8 cellular contexts compared by ENCODE assay signal in genomic region chr10:110010076-110011069, GRCh38. TPM values are rescaled to one million over a fixed set of nuclear protein-coding genes. Genes with fewer than 3 reads are reported as not detected.
DNase-seq lines count a peak whose midpoint lies in the region.

No MANE protein-coding gene starts in this region.

- no peak overlapping the region for H3K4me3 ChIP-seq in Jurkat, Clone E6-1 (ENCODE audit: low read length)
- H3K4me3 ChIP-seq in mucosa of rectum (ENCODE audit: low read length in 2 of 2), result peak overlapping the region; percentile 26 to 89

- H3K9ac ChIP-seq in mucosa of rectum (ENCODE audit: low read depth in 1 of 2, low read length in 2 of 2), result peak overlapping the region; percentile 29 to 38

- no peaks in the 10 kb centered on the region for H3K36me3 ChIP-seq in mucosa of rectum (ENCODE audit: control insufficient read depth in 2 of 2, insufficient read depth in 2 of 2, low read length in 2 of 2)

- peak overlapping the region in 1 of 2 donors; percentile 19 for H3K27ac ChIP-seq in mucosa of rectum (ENCODE audit: low read depth in 2 of 2, low read length in 2 of 2)

- DNase-seq in stimulated activated CD4-positive, alpha-beta T cell treated with anti-CD3 and anti-CD28 coated beads, Interleukin-12 subunit alpha, Interleukin-12 subunit beta, amount 100 ng/mL, for 24 hours (ENCODE audit: low read depth in 2 of 2), result peak; percentile 10 to 21
- no peak for DNase-seq in stimulated activated CD4-positive, alpha-beta T cell treated with anti-CD3 and anti-CD28 coated beads, Interleukin-4, amount 100 ng/mL, for 1 hour
- DNase-seq in Jurkat, Clone E6-1 (ENCODE audit: low read depth, low spot score), result peak; percentile 97
- peak; percentile 27 for DNase-seq in activated effector memory CD4-positive, alpha-beta T cell treated with Interleukin-2 at 50 U/mL for 16 hours
- DNase-seq in DMS79 (lab: John Stamatoyannopoulos, UW) (no peak), HCEC 1CT (no peak), ecto neural progenitor cell (ENCODE audit: low spot score) (no peak)

- H3K9me3 ChIP-seq in mucosa of rectum (ENCODE audit: control insufficient read depth in 2 of 2, low read length in 2 of 2), result no peaks in the 10 kb centered on the region

- no peaks in the 10 kb centered on the region for H3K27me3 ChIP-seq in mucosa of rectum (ENCODE audit: control insufficient read depth in 2 of 2, insufficient read depth in 2 of 2, low read length in 2 of 2)

- H3K4me1 ChIP-seq in mucosa of rectum (ENCODE audit: control insufficient read depth in 2 of 2, insufficient read depth in 2 of 2, low read length in 2 of 2), result peaks cover 29 to 50% of the 10 kb centered on the region in 2 donors

RNA-seq across cellular contexts. Expression of gene ADD3, which starts 2.6 kb away (rescaled TPM):
- polyA plus RNA-seq in Jurkat, Clone E6-1 (2012; ENCODE audit: insufficient read depth, insufficient read length), result 109 TPM

Comparison
In these comparisons a context has a peak if more than half of its experiments do, and no peak if none do; other contexts are left out.
1. DNase-seq: peak in stimulated activated CD4-positive, alpha-beta T cell treated with anti-CD3 and anti-CD28 coated beads, Interleukin-12 subunit alpha, Interleukin-12 subunit beta, amount 100 ng/mL, for 24 hours (2 of 2), Jurkat, Clone E6-1 (single experiment) and activated effector memory CD4-positive, alpha-beta T cell treated with Interleukin-2 at 50 U/mL for 16 hours (single experiment); none in stimulated activated CD4-positive, alpha-beta T cell treated with anti-CD3 and anti-CD28 coated beads, Interleukin-4, amount 100 ng/mL, for 1 hour (single experiment), DMS79 (single experiment), HCEC 1CT (single experiment) and ecto neural progenitor cell (single experiment).